In genomic region chr15:38074029-38074428, GRCh38 we compare ENCODE assay signal across 13 cellular contexts.
DNase-seq lines count a peak whose midpoint lies in the region; ATAC-seq lines count a peak whose summit lies in the region.
"Had no signal": no experiment of that assay in that cellular context is flagged by ENCODE, and none has a peak within 500 bp of the region (broad histone marks: within the 10 kb centered on the region; RNA-seq: fewer than 3 reads in every experiment).

No MANE protein-coding gene starts in this region.

- H3K4me1 Mint-ChIP-seq in immature natural killer cell, result peaks cover 16 to 30% of the 10 kb centered on the region in 2 donors

- no peaks in the 10 kb centered on the region for H3K79me2 ChIP-seq in GM23248 (ENCODE audit: insufficient read depth)

- DNase-seq in GM23248 (peak; percentile 33), immature natural killer cell (no peak), Ammon's horn (ENCODE audit: low spot score) (no peak)
- no peak for DNase-seq in activated CD4-positive, alpha-beta T cell treated with anti-CD3 and anti-CD28 coated beads for 1 hour
- DNase-seq: activated CD4-positive, CD25-positive, alpha-beta regulatory T cell; activated effector memory CD4-positive, alpha-beta T cell treated with Interleukin-2 at 50 U/mL for 16 hours; HCEC 1CT; Peyer's patch had no signal

- H3K9me3 Mint-ChIP-seq in immature natural killer cell, result peaks cover 0 to 2% (median 0%) of the 10 kb centered on the region in 6 donors

- peak overlapping the region; percentile 95 for H2AFZ ChIP-seq in GM23248

- no peaks in the 10 kb centered on the region for H3K9me2 ChIP-seq in GM23248 (ENCODE audit: insufficient read depth)

- peak overlapping the region; percentile 91 for H3K4me2 ChIP-seq in GM23248 (ENCODE audit: unreplicated experiment)

- no peak for ATAC-seq in GM21737 (IDR thresholded peaks at IDR 0.05; ENCODE audit: unreplicated experiment)
- no peak for ATAC-seq in GM21529 (IDR thresholded peaks at IDR 0.05; ENCODE audit: unreplicated experiment)

- no peaks in the 10 kb centered on the region for H3K9me3 ChIP-seq in GM23248 (ENCODE audit: low read depth)
- no peaks in the 10 kb centered on the region for H3K9me3 ChIP-seq in skeletal muscle tissue (ENCODE audit: control insufficient read depth in 3 of 3, low read length in 3 of 3)
- H3K9me3 ChIP-seq: Peyer's patch had no signal

- H3K9ac ChIP-seq in GM23248, result peak overlapping the region; percentile 89
- no peak overlapping the region for H3K9ac ChIP-seq in skeletal muscle tissue (ENCODE audit: low read depth in 1 of 3, low read length in 3 of 3)

- in situ Hi-C loops in GM23248 (cut with MboI), result no loop called here

- peaks cover 5 to 31% (median 7%) of the 10 kb centered on the region in 3 donors for H3K27me3 Mint-ChIP-seq in immature natural killer cell (ENCODE audit: low read depth in 3 of 3)

- H3K4me1 ChIP-seq in GM23248 (ENCODE audit: insufficient read depth), result peaks cover 28% of the 10 kb centered on the region
- H3K4me1 ChIP-seq in skeletal muscle tissue (ENCODE audit: control insufficient read depth in 3 of 3, insufficient read depth in 3 of 3, low read length in 3 of 3), result peaks cover 12 to 18% (median 13%) of the 10 kb centered on the region in 3 donors

- WGBS in GM23248 (ENCODE audit: low coverage in 1 of 2, low lambda C conversion rate in 2 of 2, missing lambda C conversion rate in 2 of 2), 2 experiments, result 65 to 70% methylated on average over 5 of the region's 5 CpGs

- peaks cover 19% of the 10 kb centered on the region for H3F3A ChIP-seq in GM23248 (ENCODE audit: insufficient read depth)

- peak overlapping the region; percentile 73; the same call in 1 of the 2 replicates for H3K4me3 ChIP-seq in GM23248
- H3K4me3 ChIP-seq in skeletal muscle tissue (ENCODE audit: low read length in 3 of 3), result no peak overlapping the region
- H3K4me3 ChIP-seq: lung had no signal

- H3K27ac Mint-ChIP-seq in immature natural killer cell, result no peak overlapping the region

- H3K27ac ChIP-seq in GM23248 (peak overlapping the region; percentile 83; the same call in 1 of the 2 replicates), angular gyrus (ENCODE audit: low read depth, low read length) (peak overlapping the region; percentile 85), skeletal muscle tissue (ENCODE audit: low read depth, low read length) (peak overlapping the region; percentile 85)

- H3K36me3 ChIP-seq in GM23248 (ENCODE audit: low read depth) (no peaks in the 10 kb centered on the region), skeletal muscle tissue (ENCODE audit: control insufficient read depth in 3 of 3, insufficient read depth in 3 of 3, low read length in 3 of 3) (no peaks in the 10 kb centered on the region)
- H3K36me3 ChIP-seq: Peyer's patch had no signal

- H3K4me3 Mint-ChIP-seq in immature natural killer cell, result peak overlapping the region in 3 of 5 donors; percentile 23 to 35 (median 29)

- H4K20me1 ChIP-seq in GM23248 (ENCODE audit: insufficient read depth), result no peaks in the 10 kb centered on the region

- H3K27me3 ChIP-seq in GM23248 (replicated peaks; ENCODE audit: insufficient read depth), result no peaks in the 10 kb centered on the region
- H3K27me3 ChIP-seq in skeletal muscle tissue (ENCODE audit: control insufficient read depth in 3 of 3, insufficient read depth in 3 of 3, low read length in 3 of 3), result peaks cover 0 to 3% (median 0%) of the 10 kb centered on the region in 3 donors
- H3K27me3 ChIP-seq: Peyer's patch had no signal

- no peaks in the 10 kb centered on the region for H3K36me3 Mint-ChIP-seq in immature natural killer cell
